Comparison of ENCODE assay signal across 1 cellular context in the genomic region with DNA sequence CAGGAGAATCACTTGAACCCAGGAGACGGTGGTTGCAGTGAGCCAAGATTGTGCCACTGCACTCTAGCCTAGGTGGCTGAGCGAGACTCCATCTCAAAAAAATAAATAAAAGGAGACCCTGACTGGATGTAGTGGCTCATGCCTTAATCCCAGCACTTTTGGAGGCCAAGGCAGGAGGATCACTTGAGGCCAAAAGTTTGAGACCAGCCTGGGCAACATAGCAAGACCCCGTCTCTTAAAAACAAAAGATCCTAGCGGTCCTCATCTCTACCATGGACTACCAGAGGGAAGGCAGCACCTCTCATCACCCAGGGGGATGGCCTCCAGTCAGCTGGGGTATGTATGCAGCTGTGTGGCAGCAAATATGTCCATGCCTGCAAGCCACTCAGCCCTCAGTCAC.
TF ChIP-seq lines count a peak whose summit lies in the region.

No MANE protein-coding gene starts in this region.

TF ChIP-seq in WTC11, 78 proteins besides CTCF, POLR2A, EP300 and RAD21:
- TF ChIP-seq ZNF121 (CRISPR knock-in tag; IDR thresholded peaks at IDR 0.05) = peak; percentile 77; the same call in 1 of the 2 replicates
